In the genomic region with DNA sequence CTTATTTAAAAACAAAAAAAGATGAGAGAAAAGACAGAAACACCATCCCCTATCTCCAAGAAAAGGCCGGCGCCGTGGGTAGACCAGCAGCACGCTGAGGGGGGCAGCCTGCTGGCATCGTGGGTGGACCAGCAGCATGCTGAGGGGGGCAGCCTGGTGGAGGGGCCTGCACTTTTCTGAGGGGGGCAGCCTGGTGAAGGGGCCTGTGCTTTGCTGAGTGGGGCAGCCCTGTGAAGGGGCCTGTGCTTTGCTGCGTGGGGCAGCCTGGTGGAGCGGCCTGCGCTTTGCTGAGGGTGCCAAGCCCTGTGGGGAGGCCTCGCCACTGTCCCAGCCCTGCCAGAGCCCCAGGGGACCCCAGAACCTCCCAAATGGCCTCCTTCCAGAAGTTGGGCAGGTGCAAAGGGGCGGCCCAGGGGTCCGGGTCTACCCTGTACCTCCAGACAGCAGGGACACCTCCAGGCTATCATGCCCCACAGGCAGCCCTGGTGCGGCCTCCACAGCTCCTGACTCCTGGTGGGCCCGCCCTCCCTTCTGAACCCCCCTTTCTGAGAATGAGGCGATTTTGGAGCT, we compare ENCODE assay signal across 24 cellular contexts.
DNase-seq lines count a peak whose midpoint lies in the region; ATAC-seq, FAIRE-seq and TF ChIP-seq lines count a peak whose summit lies in the region.
"Had no signal": no experiment of that assay in that cellular context is flagged by ENCODE, and none has a peak within 500 bp of the region (broad histone marks: within the 10 kb centered on the region; RNA-seq: fewer than 3 reads in every experiment).

No MANE protein-coding gene starts in this region.

- POLR2A ChIA-PET in H1 (lab: Charles Lee; ENCODE audit: partially characterized antibody), result no interaction called here

- CTCF ChIA-PET in H1 (lab: Charles Lee; ENCODE audit: partially characterized antibody), result interaction anchor here (1.2 kb wide), 1 partner anchor 77 kb away, joined by 3 read pairs; no protein-coding TSS in a partner anchor

- TF ChIP-seq EP300 in H1 (IDR thresholded peaks at IDR 0.05; ENCODE audit: borderline replicate concordance in 1 of 2, low read depth in 2 of 2, low read length in 2 of 2) (no peak), transverse colon (IDR thresholded peaks at IDR 0.05; ENCODE audit: low read depth) (no peak)

- H3K36me3 Mint-ChIP-seq in stimulated activated effector memory CD8-positive, alpha-beta T cell treated with anti-CD3 and anti-CD28 coated beads, Interleukin-12 subunit alpha, Interleukin-12 subunit beta, amount 100 ng/mL, for 72 hours, result no peaks in the 10 kb centered on the region
- H3K36me3 Mint-ChIP-seq: CD14-positive monocyte; CD8-positive, alpha-beta memory T cell had no signal

- 0 out of 2 replicates have a peak overlapping the region, but pooled peaks have one; percentile 16 for H4K8ac ChIP-seq in H1 (ENCODE audit: extremely low read depth, insufficient read depth, low read length)

- no peak overlapping the region for H4K91ac ChIP-seq in H1 (replicated peaks; ENCODE audit: insufficient read length, low read length)

- H3K4me2 ChIP-seq in BLaER1 (peak overlapping the region; percentile 96), H1 (ENCODE audit: insufficient read depth in 1 of 2, low read depth in 2 of 2, low read length in 2 of 2) (no peak overlapping the region)
- H3K4me2 ChIP-seq: A549, SK-N-SH had no signal

- no peaks in the 10 kb centered on the region for H3K4me1 Mint-ChIP-seq in stimulated activated effector memory CD8-positive, alpha-beta T cell treated with anti-CD3 and anti-CD28 coated beads, Interleukin-12 subunit alpha, Interleukin-12 subunit beta, amount 100 ng/mL, for 72 hours
- H3K4me1 Mint-ChIP-seq: CD14-positive monocyte; CD8-positive, alpha-beta memory T cell had no signal

- H3K56ac ChIP-seq in H1 (replicated peaks; ENCODE audit: insufficient read length, low read depth, low read length), result no peak overlapping the region

- H3K23me2 ChIP-seq in H1 (ENCODE audit: low read depth, low read length), result 0 out of 2 replicates have a peak, but pooled peaks cover 2% of the 10 kb centered on the region

- H4K20me1 ChIP-seq in BLaER1 (peaks cover 28% of the 10 kb centered on the region), H1 (replicated peaks in 1 of 2; ENCODE audit: control insufficient read depth in 1 of 2, insufficient read depth in 2 of 2, low read length in 2 of 2) (peaks cover 2 to 22% of the 10 kb centered on the region in 2 experiments)

- no peak overlapping the region for H3K14ac ChIP-seq in H1 (ENCODE audit: insufficient read length)

- 86% methylated on average over 12 of the region's 14 CpGs; no CpG with 5 or more reads in 1 of the 2 experiments for WGBS in H1 (ENCODE audit: extremely low coverage in 1 of 2, insufficient coverage in 1 of 2, insufficient read length in 1 of 2, insufficient replicate concordance in 2 of 2, low coverage in 1 of 2, low lambda C conversion rate in 2 of 2, missing lambda C conversion rate in 1 of 2), 2 experiments
- WGBS in transverse colon (ENCODE audit: low coverage in 1 of 2), 2 donors, result 91% methylated on average over 11 of the region's 14 CpGs; no CpG with 5 or more reads in 1 of the 2 donors

- DNase-seq in H1 (ENCODE audit: low read depth in 1 of 2, low spot score in 2 of 2), result no peak
- no peak for DNase-seq in stimulated activated effector memory CD8-positive, alpha-beta T cell treated with anti-CD3 and anti-CD28 coated beads, Interleukin-12 subunit alpha, Interleukin-12 subunit beta, amount 100 ng/mL, for 72 hours (ENCODE audit: low spot score in 2 of 2)
- DNase-seq in transverse colon, result no peak
- no peak for DNase-seq in NCI-H774 (lab: John Stamatoyannopoulos, UW)
- DNase-seq: CD8-positive, alpha-beta memory T cell; DMS 273 treated with DMSO at 0.1 percent for 48 hours; DMS79 treated with DMSO at 0.1 percent for 48 hours; H9; KBM-7; MG63; NCI-H1105 treated with DMSO at 0.1 percent for 48 hours; NCI-H2029 treated with DMSO at 0.1 percent for 48 hours; NCI-H526 treated with DMSO at 0.1 percent for 48 hours; OCI-M1; Peyer's patch; SIG-M5; SK-N-SH; SW 1271 had no signal

- no peaks in the 10 kb centered on the region; the same call in 1 of the 2 replicates for H3K36me3 ChIP-seq in BLaER1
- no peaks in the 10 kb centered on the region for H3K36me3 ChIP-seq in KOPT-K1 (ENCODE audit: insufficient read depth, low read length)
- H3K36me3 ChIP-seq in H1 (ENCODE audit: control insufficient read depth in 2 of 4, insufficient read depth in 4 of 4, low read length in 3 of 4), result no peaks in the 10 kb centered on the region
- no peaks in the 10 kb centered on the region for H3K36me3 ChIP-seq in transverse colon
- H3K36me3 ChIP-seq: MG63, Peyer's patch had no signal

- H2BK12ac ChIP-seq in H1 (ENCODE audit: low read depth, low read length), result no peak overlapping the region; the same call in 1 of the 2 replicates

- no peak for FAIRE-seq in H1 (lab: Jason Lieb, UNC)
- FAIRE-seq: A549, GM18507 had no signal

- peaks cover 0 to 2% of the 10 kb centered on the region in 2 experiments; a peak in 1 of 4 replicates for H3K79me2 ChIP-seq in H1 (ENCODE audit: control insufficient read depth in 1 of 2, insufficient read depth in 2 of 2, low read length in 2 of 2)

- no peaks in the 10 kb centered on the region for H3K9me3 Mint-ChIP-seq in stimulated activated effector memory CD8-positive, alpha-beta T cell treated with anti-CD3 and anti-CD28 coated beads, Interleukin-12 subunit alpha, Interleukin-12 subunit beta, amount 100 ng/mL, for 72 hours
- H3K9me3 Mint-ChIP-seq: CD14-positive monocyte; CD8-positive, alpha-beta memory T cell; H9 had no signal

- no peak for TF ChIP-seq CTCF in H1 (IDR thresholded peaks at IDR 0.05; ENCODE audit: control extremely low read depth in 1 of 3, insufficient read depth in 1 of 3, low read depth in 1 of 3, low read length in 3 of 3)
- TF ChIP-seq CTCF in transverse colon (IDR thresholded peaks at IDR 0.05), result no peak

- in situ Hi-C loops in transverse colon (cut with MboI; ENCODE audit: low pct_ligation_motif_present in 1 of 4, low pct_unique_long_range_greater_than_20kb in 1 of 4, low sequenced_read_pairs in 3 of 4), result no loop called here

- H3K27me3 ChIP-seq in BLaER1, result no peaks in the 10 kb centered on the region
- no peaks in the 10 kb centered on the region for H3K27me3 ChIP-seq in H1 (replicated peaks in 1 of 4; ENCODE audit: control insufficient read depth in 3 of 4, extremely low read depth in 1 of 4, insufficient read depth in 3 of 4, low read length in 3 of 4)
- H3K27me3 ChIP-seq in transverse colon, result no peaks in the 10 kb centered on the region
- H3K27me3 ChIP-seq: MG63, Peyer's patch had no signal

- peak; percentile 3 for ATAC-seq in stimulated activated effector memory CD8-positive, alpha-beta T cell treated with anti-CD3 and anti-CD28 coated beads, Interleukin-12 subunit alpha, Interleukin-12 subunit beta, amount 100 ng/mL, for 72 hours
- ATAC-seq in GM21526 (IDR thresholded peaks at IDR 0.05; ENCODE audit: low FRiP score, unreplicated experiment), result no peak
- ATAC-seq: A549 had no signal

- H2BK120ac ChIP-seq in H1 (replicated peaks; ENCODE audit: low read depth, low read length), result no peak overlapping the region

- peaks cover 99% of the 10 kb centered on the region for H3K4me1 ChIP-seq in BLaER1
- H3K4me1 ChIP-seq in H1 (replicated peaks in 1 of 4; ENCODE audit: control insufficient read depth in 3 of 4, insufficient read depth in 4 of 4, low read length in 3 of 4), result no peaks in the 10 kb centered on the region; a peak in 4 of 7 replicates
- H3K4me1 ChIP-seq in transverse colon, result no peaks in the 10 kb centered on the region
- H3K4me1 ChIP-seq: A549, Peyer's patch had no signal

- H3K4me3 ChIP-seq in BLaER1, result no peak overlapping the region
- no peak overlapping the region for H3K4me3 ChIP-seq in H1 (ENCODE audit: extremely low read depth in 1 of 4, insufficient read depth in 2 of 4, low read depth in 3 of 4, low read length in 4 of 4)
- no peak overlapping the region for H3K4me3 ChIP-seq in transverse colon
- H3K4me3 ChIP-seq: A549, MG63, Peyer's patch had no signal

- H2AFZ ChIP-seq in H1 (ENCODE audit: low read length), result no peak overlapping the region

- H2BK20ac ChIP-seq in H1 (ENCODE audit: low read length), result no peak overlapping the region

- H3K9ac ChIP-seq in BLaER1 (peak overlapping the region; percentile 34; the same call in 1 of the 2 replicates), H1 (replicated peaks in 1 of 4; ENCODE audit: extremely low read depth in 1 of 4, low read depth in 3 of 4, low read length in 3 of 4) (no peak overlapping the region)
- H3K9ac ChIP-seq: SK-N-SH had no signal

- H3K23ac ChIP-seq in H1 (ENCODE audit: insufficient read length), result no peak overlapping the region

- no peak overlapping the region; the same call in 1 of the 2 replicates for H2BK5ac ChIP-seq in H1 (ENCODE audit: low read depth, low read length)

- H3K18ac ChIP-seq in H1 (ENCODE audit: extremely low read depth, low read length), result no peak overlapping the region

- 0 out of 2 replicates have a peak overlapping the region, but pooled peaks have one; percentile 86 for H2AK5ac ChIP-seq in H1 (ENCODE audit: low read depth, low read length)

- no peak overlapping the region for H3K4me3 Mint-ChIP-seq in stimulated activated effector memory CD8-positive, alpha-beta T cell treated with anti-CD3 and anti-CD28 coated beads, Interleukin-12 subunit alpha, Interleukin-12 subunit beta, amount 100 ng/mL, for 72 hours
- H3K4me3 Mint-ChIP-seq: CD14-positive monocyte; CD8-positive, alpha-beta memory T cell; H9 had no signal

- no peak overlapping the region for H3K4ac ChIP-seq in H1 (replicated peaks; ENCODE audit: insufficient read length, low read depth, low read length)

- no peak overlapping the region for H2BK15ac ChIP-seq in H1 (ENCODE audit: low read length)

- intact Hi-C loops in transverse colon (cut with DNase I; ENCODE audit: low total_unique reads), result no loop called here

- H3K27ac Mint-ChIP-seq in stimulated activated effector memory CD8-positive, alpha-beta T cell treated with anti-CD3 and anti-CD28 coated beads, Interleukin-12 subunit alpha, Interleukin-12 subunit beta, amount 100 ng/mL, for 72 hours, result no peak overlapping the region
- H3K27ac Mint-ChIP-seq: CD14-positive monocyte; CD8-positive, alpha-beta memory T cell had no signal

- peaks cover 5% of the 10 kb centered on the region for H3K79me1 ChIP-seq in H1 (ENCODE audit: low read depth, low read length)

- no peaks in the 10 kb centered on the region for H3K9me3 ChIP-seq in BLaER1
- H3K9me3 ChIP-seq in KOPT-K1 (ENCODE audit: insufficient read depth, low read length, poor library complexity, severe bottlenecking), result no peaks in the 10 kb centered on the region
- no peaks in the 10 kb centered on the region for H3K9me3 ChIP-seq in H1 (ENCODE audit: insufficient read depth in 2 of 2, low read depth in 1 of 2, low read length in 1 of 2)
- no peaks in the 10 kb centered on the region for H3K9me3 ChIP-seq in transverse colon
- H3K9me3 ChIP-seq: A549, MG63, Peyer's patch, SK-N-SH had no signal

- no peak for TF ChIP-seq RAD21 in H1 (IDR thresholded peaks at IDR 0.05 in 1 of 2, conservative IDR thresholded peaks at IDR 0.05 in 1 of 2; ENCODE audit: low read depth in 2 of 2, low read length in 2 of 2)

- H3K27ac ChIP-seq in BLaER1, result peak overlapping the region; percentile 66
- H3K27ac ChIP-seq in KOPT-K1 (ENCODE audit: low read depth, low read length, poor library complexity, severe bottlenecking), result peak overlapping the region; percentile 53
- no peak overlapping the region for H3K27ac ChIP-seq in H1 (ENCODE audit: low read depth, low read length)
- H3K27ac ChIP-seq in transverse colon, result no peak overlapping the region
- H3K27ac ChIP-seq: A549, Peyer's patch had no signal

- TF ChIP-seq POLR2A in H1 (IDR thresholded peaks at IDR 0.05; ENCODE audit: control extremely low read depth in 1 of 2, low read depth in 2 of 2, low read length in 2 of 2) (no peak), transverse colon (IDR thresholded peaks at IDR 0.05) (no peak)

- no peak overlapping the region for H4K5ac ChIP-seq in H1 (ENCODE audit: insufficient read length, low read depth, low read length)

Comparison
In these comparisons a context has a peak if more than half of its experiments do, and no peak if none do; other contexts are left out.
1. H3K27ac ChIP-seq: peak in BLaER1 (single experiment) and KOPT-K1 (single experiment); none in H1 (single experiment) and transverse colon (0 of 4).